23 cellular contexts compared by ENCODE assay signal in genomic region chr13:73109288-73109899, GRCh38. TPM values are rescaled to one million over a fixed set of nuclear protein-coding genes. Genes with fewer than 3 reads are reported as not detected.
DNase-seq lines count a peak whose midpoint lies in the region; ATAC-seq and TF ChIP-seq lines count a peak whose summit lies in the region.
"Had no signal": no experiment of that assay in that cellular context is flagged by ENCODE, and none has a peak within 500 bp of the region (broad histone marks: within the 10 kb centered on the region; RNA-seq: fewer than 3 reads in every experiment).

No MANE protein-coding gene starts in this region.

- H3K36me3 Mint-ChIP-seq in Caco-2 (ENCODE audit: insufficient read depth, unreplicated experiment) (no peaks in the 10 kb centered on the region), endodermal cell (ENCODE audit: low read depth) (no peaks in the 10 kb centered on the region)
- H3K36me3 Mint-ChIP-seq in activated T-helper 1 cell treated with anti-CD3 and anti-CD28 coated beads, Interleukin-12 subunit alpha, Interleukin-12 subunit beta, Interleukin-2, Interleukin-4 antibody, amounts not matched to agents 30 ng/mL and 10 ng/mL and 1 ng/mL, durations not matched to agents 14 hours and 24 hours and 36 hours (ENCODE audit: low read depth), result no peaks in the 10 kb centered on the region
- H3K36me3 Mint-ChIP-seq in activated T-cell treated with anti-CD3 and anti-CD28 coated beads, Interleukin-2, amount 50 U/mL, for 24 hours (ENCODE audit: low read depth), result no peaks in the 10 kb centered on the region
- H3K36me3 Mint-ChIP-seq: CD14-positive monocyte; CD4-positive, alpha-beta memory T cell; IgD-negative memory B cell had no signal

- POLR2A ChIA-PET in Caco-2 (lab: Charles Lee), result no interaction called here

- H3K9me3 Mint-ChIP-seq in Caco-2 (ENCODE audit: unreplicated experiment), result peaks cover 4% of the 10 kb centered on the region
- no peaks in the 10 kb centered on the region for H3K9me3 Mint-ChIP-seq in endodermal cell
- no peaks in the 10 kb centered on the region for H3K9me3 Mint-ChIP-seq in activated T-helper 1 cell treated with anti-CD3 and anti-CD28 coated beads, Interleukin-12 subunit alpha, Interleukin-12 subunit beta, Interleukin-2, Interleukin-4 antibody, amounts not matched to agents 30 ng/mL and 10 ng/mL and 1 ng/mL, durations not matched to agents 14 hours and 24 hours and 36 hours
- no peaks in the 10 kb centered on the region for H3K9me3 Mint-ChIP-seq in activated T-cell treated with anti-CD3 and anti-CD28 coated beads, Interleukin-2, amount 50 U/mL, for 24 hours
- H3K9me3 Mint-ChIP-seq: CD4-positive, alpha-beta memory T cell; GM23338; HFFc6; IgD-negative memory B cell had no signal

- H3K36me3 ChIP-seq in Caco-2 (ENCODE audit: control insufficient read depth, insufficient read depth, low read length), result no peaks in the 10 kb centered on the region
- no peaks in the 10 kb centered on the region for H3K36me3 ChIP-seq in endodermal cell (ENCODE audit: control insufficient read depth, insufficient read depth, low read length)
- H3K36me3 ChIP-seq: BLaER1 had no signal

- H3K4me3 ChIP-seq in Caco-2 (ENCODE audit: low read depth, low read length) (no peak overlapping the region), endodermal cell (ENCODE audit: low read length) (no peak overlapping the region)
- H3K4me3 ChIP-seq: BLaER1, GM12878, GM23338 had no signal

- intact Hi-C loops in Caco-2 (cut with micrococcal nuclease; ENCODE audit: unreplicated experiment), result loop anchor here (10.0 kb wide), 1 partner anchor 285 kb away; no protein-coding TSS in a partner anchor
- intact Hi-C loops in activated T-helper 1 cell treated with anti-CD3 and anti-CD28 coated beads, Interleukin-12 subunit alpha, Interleukin-12 subunit beta, Interleukin-2, Interleukin-4 antibody, amounts not matched to agents 30 ng/mL and 10 ng/mL and 1 ng/mL, durations not matched to agents 14 hours and 24 hours and 36 hours (cut with micrococcal nuclease), result no loop called here

- H3K27ac ChIP-seq in endodermal cell (ENCODE audit: low read depth, low read length), result no peak overlapping the region
- H3K27ac ChIP-seq: BLaER1 had no signal

- H3K9ac ChIP-seq in endodermal cell (ENCODE audit: extremely low read depth, low read length, poor library complexity, severe bottlenecking), result no peak overlapping the region
- H3K9ac ChIP-seq: BLaER1 had no signal

- H3K27ac Mint-ChIP-seq in Caco-2 (ENCODE audit: unreplicated experiment) (peak overlapping the region; percentile 9), endodermal cell (no peak overlapping the region)
- H3K27ac Mint-ChIP-seq in activated T-helper 1 cell treated with anti-CD3 and anti-CD28 coated beads, Interleukin-12 subunit alpha, Interleukin-12 subunit beta, Interleukin-2, Interleukin-4 antibody, amounts not matched to agents 30 ng/mL and 10 ng/mL and 1 ng/mL, durations not matched to agents 14 hours and 24 hours and 36 hours, result no peak overlapping the region
- no peak overlapping the region for H3K27ac Mint-ChIP-seq in activated T-cell treated with anti-CD3 and anti-CD28 coated beads, Interleukin-2, amount 50 U/mL, for 24 hours
- H3K27ac Mint-ChIP-seq: CD14-positive monocyte; CD4-positive, alpha-beta memory T cell; GM23338; HFFc6; IgD-negative memory B cell had no signal

- no peak for DNase-seq in Caco-2
- peak; percentile 25 for DNase-seq in LHCN-M2 (ENCODE audit: low read depth)
- DNase-seq in endodermal cell, result peak; percentile 51
- DNase-seq in myocyte (ENCODE audit: low read depth), result peak; percentile 61
- DNase-seq in activated CD4-positive, alpha-beta T cell treated with anti-CD3 and anti-CD28 coated beads, Interleukin-2, amount 50 U/mL, for 48 hours, result no peak
- no peak for DNase-seq in activated T-helper 1 cell treated with anti-CD3 and anti-CD28 coated beads, Interleukin-12 subunit alpha, Interleukin-12 subunit beta, Interleukin-2, Interleukin-4 antibody, amounts not matched to agents 30 ng/mL and 10 ng/mL and 1 ng/mL, durations not matched to agents 14 hours and 24 hours and 36 hours (ENCODE audit: low spot score)
- no peak for DNase-seq in activated T-cell treated with anti-CD3 and anti-CD28 coated beads, Interleukin-2, amount 50 U/mL, for 24 hours
- DNase-seq: 8988T; CD4-positive, alpha-beta memory T cell; DMS 273 treated with DMSO at 0.1 percent for 48 hours; DMS53; DND-41; EL; HCEC 1CT; HFFc6 had no signal

- CTCF ChIA-PET in Caco-2 (lab: Charles Lee), result no interaction called here

- no peak for ATAC-seq in GM18511 (IDR thresholded peaks at IDR 0.05; ENCODE audit: unreplicated experiment)
- ATAC-seq: GM12878, GM23338, HepG2 had no signal

- H3K4me1 ChIP-seq in Caco-2, result peaks cover 20% of the 10 kb centered on the region
- no peaks in the 10 kb centered on the region for H3K4me1 ChIP-seq in endodermal cell (ENCODE audit: control insufficient read depth, insufficient read depth, low read length)

- H3K27me3 Mint-ChIP-seq in Caco-2 (ENCODE audit: insufficient read depth, unreplicated experiment), result no peaks in the 10 kb centered on the region
- no peaks in the 10 kb centered on the region for H3K27me3 Mint-ChIP-seq in endodermal cell (ENCODE audit: insufficient read depth)
- H3K27me3 Mint-ChIP-seq in activated T-helper 1 cell treated with anti-CD3 and anti-CD28 coated beads, Interleukin-12 subunit alpha, Interleukin-12 subunit beta, Interleukin-2, Interleukin-4 antibody, amounts not matched to agents 30 ng/mL and 10 ng/mL and 1 ng/mL, durations not matched to agents 14 hours and 24 hours and 36 hours (ENCODE audit: insufficient read depth), result peaks cover 10% of the 10 kb centered on the region
- H3K27me3 Mint-ChIP-seq in activated T-cell treated with anti-CD3 and anti-CD28 coated beads, Interleukin-2, amount 50 U/mL, for 24 hours, result peaks cover 3% of the 10 kb centered on the region
- H3K27me3 Mint-ChIP-seq: IgD-negative memory B cell had no signal

- no peak overlapping the region for H3K4me3 Mint-ChIP-seq in Caco-2 (ENCODE audit: unreplicated experiment)
- H3K4me3 Mint-ChIP-seq in endodermal cell, result no peak overlapping the region
- no peak overlapping the region for H3K4me3 Mint-ChIP-seq in activated T-helper 1 cell treated with anti-CD3 and anti-CD28 coated beads, Interleukin-12 subunit alpha, Interleukin-12 subunit beta, Interleukin-2, Interleukin-4 antibody, amounts not matched to agents 30 ng/mL and 10 ng/mL and 1 ng/mL, durations not matched to agents 14 hours and 24 hours and 36 hours
- H3K4me3 Mint-ChIP-seq in activated T-cell treated with anti-CD3 and anti-CD28 coated beads, Interleukin-2, amount 50 U/mL, for 24 hours, result no peak overlapping the region
- H3K4me3 Mint-ChIP-seq: CD14-positive monocyte; CD4-positive, alpha-beta memory T cell; GM23338; HFFc6; IgD-negative memory B cell had no signal

- 87 to 88% methylated on average over 7 to 11 of the region's 11 CpGs for WGBS in endodermal cell (ENCODE audit: insufficient coverage in 1 of 2, insufficient read length in 1 of 2), 2 experiments

- BruUV-seq in Caco-2 (replicated peaks; lab: Mats Ljungman, UMichigan), result no TSS peak

- no peak for TF ChIP-seq CTCF in Caco-2 (IDR thresholded peaks at IDR 0.05; ENCODE audit: insufficient read depth in 1 of 2, low read depth in 1 of 2, low read length in 1 of 2, severe bottlenecking in 1 of 2, unreplicated experiment in 1 of 2)
- no peak for TF ChIP-seq CTCF in endodermal cell (conservative IDR thresholded peaks at IDR 0.05)

- H3K27me3 ChIP-seq in Caco-2 (replicated peaks; ENCODE audit: control insufficient read depth, insufficient read depth, low read length), result no peaks in the 10 kb centered on the region
- no peaks in the 10 kb centered on the region for H3K27me3 ChIP-seq in endodermal cell (ENCODE audit: control insufficient read depth, insufficient read depth, low read length, poor library complexity, severe bottlenecking)
- H3K27me3 ChIP-seq: BLaER1 had no signal

- H3K4me1 Mint-ChIP-seq in Caco-2 (ENCODE audit: low read depth, unreplicated experiment), result peaks cover 29% of the 10 kb centered on the region
- no peaks in the 10 kb centered on the region for H3K4me1 Mint-ChIP-seq in endodermal cell
- H3K4me1 Mint-ChIP-seq in activated T-helper 1 cell treated with anti-CD3 and anti-CD28 coated beads, Interleukin-12 subunit alpha, Interleukin-12 subunit beta, Interleukin-2, Interleukin-4 antibody, amounts not matched to agents 30 ng/mL and 10 ng/mL and 1 ng/mL, durations not matched to agents 14 hours and 24 hours and 36 hours (ENCODE audit: low read depth), result no peaks in the 10 kb centered on the region
- no peaks in the 10 kb centered on the region for H3K4me1 Mint-ChIP-seq in activated T-cell treated with anti-CD3 and anti-CD28 coated beads, Interleukin-2, amount 50 U/mL, for 24 hours (ENCODE audit: low read depth)
- H3K4me1 Mint-ChIP-seq: CD14-positive monocyte; CD4-positive, alpha-beta memory T cell; GM23338; IgD-negative memory B cell had no signal

- no peaks in the 10 kb centered on the region for H3K9me3 ChIP-seq in Caco-2
- no peaks in the 10 kb centered on the region for H3K9me3 ChIP-seq in endodermal cell (ENCODE audit: control insufficient read depth, low read length)
- H3K9me3 ChIP-seq: BLaER1 had no signal

RNA-seq across cellular contexts. Expression of gene KLF5, which starts 50.6 kb away (rescaled TPM):
- total RNA-seq in Caco-2 (2022) (80.1 and 103 TPM in 2 replicates), LHCN-M2 (2014; rRNA removed) (9.7 and 18.6 TPM in 2 replicates), endodermal cell (10 to 100 TPM; 39.6 to 41.1 TPM), myocyte (73.9 and 121 TPM in 2 replicates)
- 23.6 TPM for polyA plus RNA-seq in LHCN-M2 (2012)
- polyA plus RNA-seq in endodermal cell (2013, experiment 1 of 2), result 6.3 TPM
- 7.4 TPM for polyA plus RNA-seq in endodermal cell (2013, experiment 2 of 2)
- polyA plus RNA-seq in myocyte (2012), result 58.0 TPM
- 2.4 and 2.5 TPM in 2 replicates for total RNA-seq in activated T-helper 1 cell treated with anti-CD3 and anti-CD28 coated beads, Interleukin-12 subunit alpha, Interleukin-12 subunit beta, Interleukin-2, Interleukin-4 antibody, amounts not matched to agents 30 ng/mL and 10 ng/mL and 1 ng/mL, durations not matched to agents 14 hours and 24 hours and 36 hours
- total RNA-seq: G401 had no signal
- polyA plus RNA-seq: IgD-negative memory B cell had no signal

Comparison
In these comparisons a context has a peak if more than half of its experiments do, and no peak if none do; other contexts are left out.
1. DNase-seq: peak in LHCN-M2 (single experiment), endodermal cell (single experiment) and myocyte (single experiment); none in Caco-2 (0 of 2), activated CD4-positive, alpha-beta T cell treated with anti-CD3 and anti-CD28 coated beads, Interleukin-2, amount 50 U/mL, for 48 hours (0 of 2), activated T-helper 1 cell treated with anti-CD3 and anti-CD28 coated beads, Interleukin-12 subunit alpha, Interleukin-12 subunit beta, Interleukin-2, Interleukin-4 antibody, amounts not matched to agents 30 ng/mL and 10 ng/mL and 1 ng/mL, durations not matched to agents 14 hours and 24 hours and 36 hours (single experiment) and activated T-cell treated with anti-CD3 and anti-CD28 coated beads, Interleukin-2, amount 50 U/mL, for 24 hours (single experiment).